Comparison of ENCODE assay signal across 2 cellular contexts in the genomic region with DNA sequence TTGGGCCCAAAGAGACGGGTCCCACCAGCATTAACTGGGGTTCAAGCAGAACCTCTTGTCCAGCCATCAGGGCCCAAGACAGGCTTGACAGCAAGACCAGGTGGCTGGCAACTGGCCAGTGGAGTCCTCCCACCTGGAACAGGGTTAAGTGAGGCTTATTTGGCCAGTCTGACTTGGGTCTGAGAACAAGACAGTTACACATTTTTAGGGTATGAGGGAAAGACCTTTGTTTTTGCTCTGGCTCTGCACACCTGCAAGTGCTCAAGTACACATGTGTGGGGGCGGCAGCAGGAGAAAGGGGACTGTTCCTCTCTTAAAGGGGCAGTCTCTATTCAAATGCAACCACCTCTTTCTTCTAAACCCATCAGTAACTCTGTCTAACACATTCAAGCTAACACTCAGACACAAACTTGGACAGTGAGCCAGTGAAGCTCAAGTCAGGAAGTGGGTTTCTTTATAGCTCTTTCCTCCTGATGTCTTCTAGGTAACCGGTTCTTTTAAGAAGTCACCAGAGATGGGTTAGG.
TF ChIP-seq lines count a peak whose summit lies in the region.

No MANE protein-coding gene starts in this region.

TF ChIP-seq in liver, 16 proteins besides CTCF, POLR2A, EP300 and RAD21 (continued from another document):
- TF ChIP-seq SP1 (IDR thresholded peaks at IDR 0.05) (no peak), GABPA (IDR thresholded peaks at IDR 0.05 in 1 of 2, conservative IDR thresholded peaks at IDR 0.05 in 1 of 2) (no peak), FOXA2 (IDR thresholded peaks at IDR 0.05) (no peak), FOXA1 (IDR thresholded peaks at IDR 0.05) (no peak), JUND (IDR thresholded peaks at IDR 0.05) (no peak), HNF4A (conservative IDR thresholded peaks at IDR 0.05) (no peak), NR2F2 (IDR thresholded peaks at IDR 0.05) (no peak), ZBTB33 (IDR thresholded peaks at IDR 0.05) (no peak), EGR1 (IDR thresholded peaks at IDR 0.05; ENCODE audit: low read depth in 2 of 2) (no peak), YY1 (IDR thresholded peaks at IDR 0.05) (no peak)
- TF ChIP-seq, protein P1, sequence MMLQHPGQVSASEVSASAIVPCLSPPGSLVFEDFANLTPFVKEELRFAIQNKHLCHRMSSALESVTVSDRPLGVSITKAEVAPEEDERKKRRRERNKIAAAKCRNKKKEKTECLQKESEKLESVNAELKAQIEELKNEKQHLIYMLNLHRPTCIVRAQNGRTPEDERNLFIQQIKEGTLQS (IDR thresholded peaks at IDR 0.05), result no peak
- TF ChIP-seq, protein P2, sequence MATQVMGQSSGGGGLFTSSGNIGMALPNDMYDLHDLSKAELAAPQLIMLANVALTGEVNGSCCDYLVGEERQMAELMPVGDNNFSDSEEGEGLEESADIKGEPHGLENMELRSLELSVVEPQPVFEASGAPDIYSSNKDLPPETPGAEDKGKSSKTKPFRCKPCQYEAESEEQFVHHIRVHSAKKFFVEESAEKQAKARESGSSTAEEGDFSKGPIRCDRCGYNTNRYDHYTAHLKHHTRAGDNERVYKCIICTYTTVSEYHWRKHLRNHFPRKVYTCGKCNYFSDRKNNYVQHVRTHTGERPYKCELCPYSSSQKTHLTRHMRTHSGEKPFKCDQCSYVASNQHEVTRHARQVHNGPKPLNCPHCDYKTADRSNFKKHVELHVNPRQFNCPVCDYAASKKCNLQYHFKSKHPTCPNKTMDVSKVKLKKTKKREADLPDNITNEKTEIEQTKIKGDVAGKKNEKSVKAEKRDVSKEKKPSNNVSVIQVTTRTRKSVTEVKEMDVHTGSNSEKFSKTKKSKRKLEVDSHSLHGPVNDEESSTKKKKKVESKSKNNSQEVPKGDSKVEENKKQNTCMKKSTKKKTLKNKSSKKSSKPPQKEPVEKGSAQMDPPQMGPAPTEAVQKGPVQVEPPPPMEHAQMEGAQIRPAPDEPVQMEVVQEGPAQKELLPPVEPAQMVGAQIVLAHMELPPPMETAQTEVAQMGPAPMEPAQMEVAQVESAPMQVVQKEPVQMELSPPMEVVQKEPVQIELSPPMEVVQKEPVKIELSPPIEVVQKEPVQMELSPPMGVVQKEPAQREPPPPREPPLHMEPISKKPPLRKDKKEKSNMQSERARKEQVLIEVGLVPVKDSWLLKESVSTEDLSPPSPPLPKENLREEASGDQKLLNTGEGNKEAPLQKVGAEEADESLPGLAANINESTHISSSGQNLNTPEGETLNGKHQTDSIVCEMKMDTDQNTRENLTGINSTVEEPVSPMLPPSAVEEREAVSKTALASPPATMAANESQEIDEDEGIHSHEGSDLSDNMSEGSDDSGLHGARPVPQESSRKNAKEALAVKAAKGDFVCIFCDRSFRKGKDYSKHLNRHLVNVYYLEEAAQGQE (IDR thresholded peaks at IDR 0.05), result no peak

TF ChIP-seq in HepG2, 621 proteins besides CTCF, POLR2A, EP300 and RAD21:
- no peak for TF ChIP-seq ZNF800 (CRISPR knock-in tag; IDR thresholded peaks at IDR 0.05)
- TF ChIP-seq U2AF1 (optimal IDR thresholded peaks at IDR 0.05; ENCODE audit: low read depth, low read length), result no peak
- TF ChIP-seq TCF7L2 (IDR thresholded peaks at IDR 0.05; ENCODE audit: low read depth, low read length), result no peak
- no peak for TF ChIP-seq ZNF777 (CRISPR knock-in tag; IDR thresholded peaks at IDR 0.05)
- TF ChIP-seq ZNF446 (CRISPR knock-in tag; IDR thresholded peaks at IDR 0.05), result no peak
- TF ChIP-seq THAP7 (CRISPR knock-in tag; IDR thresholded peaks at IDR 0.05), result no peak
- no peak for TF ChIP-seq U2AF2 (IDR thresholded peaks at IDR 0.05; ENCODE audit: low read depth, low read length)
- no peak for TF ChIP-seq ZNF431 (CRISPR knock-in tag; IDR thresholded peaks at IDR 0.05; ENCODE audit: borderline replicate concordance, low read depth)
- no peak for TF ChIP-seq ZNF292 (CRISPR knock-in tag; IDR thresholded peaks at IDR 0.05; ENCODE audit: borderline replicate concordance, low read depth)
